8 cellular contexts compared by ENCODE assay signal in the genomic region with DNA sequence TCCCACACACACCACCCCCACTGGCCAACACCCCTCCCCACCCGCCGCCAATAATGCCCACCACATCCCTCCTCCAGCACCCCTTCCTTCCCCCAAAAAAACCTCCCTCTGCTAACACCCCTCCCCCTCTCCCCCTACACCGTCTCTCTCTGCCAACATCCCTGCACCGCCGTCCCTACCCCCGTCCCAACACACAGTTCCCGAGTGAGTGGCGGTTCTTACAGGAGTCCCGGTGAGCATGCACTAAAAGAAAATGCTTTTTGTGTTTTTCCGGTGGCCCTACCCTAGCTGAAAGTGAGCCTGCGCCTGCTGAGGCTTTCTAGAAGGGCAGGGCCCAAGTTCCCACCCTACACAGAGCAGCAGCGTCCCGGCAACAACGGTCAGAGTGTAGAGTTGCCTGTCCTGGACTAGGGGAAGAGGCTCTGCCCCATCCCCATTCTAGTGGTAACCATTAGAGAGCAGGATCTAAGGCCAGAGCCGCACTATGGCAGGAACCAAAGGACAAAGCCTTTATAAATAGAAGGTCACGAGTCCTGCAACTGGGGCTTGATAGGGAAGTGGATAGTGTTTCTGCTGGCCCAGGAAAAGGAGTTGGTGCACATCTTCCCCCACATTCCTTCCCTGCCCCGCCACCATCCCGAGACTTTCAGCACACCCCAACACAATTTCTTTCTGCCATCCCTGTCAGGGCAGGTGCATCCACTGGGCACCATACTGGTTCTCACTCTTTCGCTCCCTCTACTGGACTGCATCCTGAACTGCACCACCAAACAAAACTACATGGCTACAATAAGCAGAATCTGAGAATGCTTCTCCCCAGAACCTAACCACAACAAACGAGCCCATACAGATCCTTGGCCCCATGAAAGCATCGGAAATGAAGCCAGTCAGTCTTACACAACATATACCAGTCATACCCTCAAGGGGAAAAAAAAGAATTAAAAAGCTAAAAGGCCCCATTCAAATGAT.
A peak's percentile ranks its signal among the peaks of the same experiment; 100 is the strongest.
DNase-seq lines count a peak whose midpoint lies in the region; ATAC-seq and TF ChIP-seq lines count a peak whose summit lies in the region.

No MANE protein-coding gene starts in this region.

- no peak for ATAC-seq in Right ventricle myocardium superior (ENCODE audit: poor library complexity)
- no peak for ATAC-seq in HG02938 (IDR thresholded peaks at IDR 0.05; ENCODE audit: unreplicated experiment)

- peak overlapping the region; percentile 55 for H3K27ac ChIP-seq in left ventricle myocardium inferior (replicated peaks)

- H3K36me3 ChIP-seq in left ventricle myocardium inferior (no peaks in the 10 kb centered on the region), H7 (replicated peaks; ENCODE audit: control insufficient read depth, insufficient read depth, low read length) (no peaks in the 10 kb centered on the region)

- H3K4me3 ChIP-seq in left ventricle myocardium inferior (peak overlapping the region; percentile 17), H7 (ENCODE audit: insufficient read depth, low read depth, low read length) (no peak overlapping the region), fibroblast of the aortic adventitia (ENCODE audit: low read depth, low read length) (no peak overlapping the region)

- H3K4me1 ChIP-seq in left ventricle myocardium inferior: no peaks in the 10 kb centered on the region

- H3K27me3 ChIP-seq in left ventricle myocardium inferior (ENCODE audit: low read depth) (no peaks in the 10 kb centered on the region), H7 (ENCODE audit: control insufficient read depth, insufficient read depth, low read length) (no peaks in the 10 kb centered on the region)

- H3K9me3 ChIP-seq in left ventricle myocardium inferior (replicated peaks): no peaks in the 10 kb centered on the region

- intact Hi-C loops in left ventricle myocardium inferior (cut with micrococcal nuclease): no loop called here
- intact Hi-C loops in Right ventricle myocardium superior (cut with DNase I): no loop called here

- DNase-seq in left ventricle myocardium inferior (no peak), Right ventricle myocardium superior (no peak), H7 (peak; percentile 38), NCI-H1092 (lab: John Stamatoyannopoulos, UW) (peak; percentile 21), fibroblast of the aortic adventitia (ENCODE audit: low read depth) (peak; percentile 22)
- DNase-seq in activated CD4-positive, alpha-beta T cell treated with anti-CD3 and anti-CD28 coated beads, Interleukin-2, amount 50 U/mL, for 24 hours (ENCODE audit: low read depth in 1 of 2, low spot score in 1 of 2): peak; percentile 1 to 3
- DNase-seq in stimulated activated CD4-positive, alpha-beta T cell treated with anti-CD3 and anti-CD28 coated beads, Interleukin-12 subunit alpha, Interleukin-12 subunit beta, amount 100 ng/mL, for 48 hours (ENCODE audit: low read depth in 2 of 3, low spot score in 1 of 3): peak; percentile 1 to 45 (median 19)

- TF ChIP-seq CTCF in left ventricle myocardium inferior (IDR thresholded peaks at IDR 0.05; ENCODE audit: borderline replicate concordance) (peak; percentile 65), fibroblast of the aortic adventitia (IDR thresholded peaks at IDR 0.05; ENCODE audit: insufficient read depth, low read length) (peak; percentile 64)

Comparison
In these comparisons a context has a peak if more than half of its experiments do, and no peak if none do; other contexts are left out.
1. DNase-seq: peak in H7 (single experiment), NCI-H1092 (single experiment), activated CD4-positive, alpha-beta T cell treated with anti-CD3 and anti-CD28 coated beads, Interleukin-2, amount 50 U/mL, for 24 hours (2 of 2), fibroblast of the aortic adventitia (single experiment) and stimulated activated CD4-positive, alpha-beta T cell treated with anti-CD3 and anti-CD28 coated beads, Interleukin-12 subunit alpha, Interleukin-12 subunit beta, amount 100 ng/mL, for 48 hours (3 of 3); none in left ventricle myocardium inferior (single experiment) and Right ventricle myocardium superior (single experiment).